ENCODE assay signal across 8 cellular contexts in genomic region chr3:4741404-4742307, GRCh38.
DNase-seq lines count a peak whose midpoint lies in the region; TF ChIP-seq lines count a peak whose summit lies in the region.

No MANE protein-coding gene starts in this region.

- H3K36me3 ChIP-seq in mammary epithelial cell (ENCODE audit: insufficient read depth, low read length) (no peaks in the 10 kb centered on the region), thymus (ENCODE audit: control insufficient read depth, insufficient read depth) (peaks cover 22% of the 10 kb centered on the region)

- H3K27me3 ChIP-seq in mammary epithelial cell (ENCODE audit: insufficient read depth, low read length) = no peaks in the 10 kb centered on the region
- no peaks in the 10 kb centered on the region for H3K27me3 ChIP-seq in thymus (ENCODE audit: control insufficient read depth, insufficient read depth)

- peak overlapping the region; percentile 18 for H2AFZ ChIP-seq in mammary epithelial cell (ENCODE audit: low read depth, low read length)

- H3K79me2 ChIP-seq in mammary epithelial cell (ENCODE audit: insufficient read depth, low read length) = no peaks in the 10 kb centered on the region

- CTCF ChIA-PET in mammary epithelial cell (lab: Charles Lee; ENCODE audit: low non-redundant PET) = no interaction called here

- dilution Hi-C loops in mammary epithelial cell (cut with HindIII; ENCODE audit: low sequenced_read_pairs) = no loop called here

- H4K20me1 ChIP-seq in mammary epithelial cell (ENCODE audit: insufficient read depth, low read length) = no peaks in the 10 kb centered on the region

- no peak for TF ChIP-seq POLR2A in lower leg skin (IDR thresholded peaks at IDR 0.05)

- in situ Hi-C loops in mammary epithelial cell (cut with MboI; ENCODE audit: low sequenced_read_pairs in 2 of 2) = no loop called here

- H3K4me1 ChIP-seq in mammary epithelial cell (ENCODE audit: insufficient read depth, low read length) (peaks cover 43% of the 10 kb centered on the region), thymus (ENCODE audit: control insufficient read depth, insufficient read depth, low read length) (peaks cover 6% of the 10 kb centered on the region)

- peak; percentile 98 for DNase-seq in GF-D8 (lab: John Stamatoyannopoulos, UW)
- peak; percentile 98 for DNase-seq in mammary epithelial cell
- DNase-seq in lower leg skin (ENCODE audit: low spot score in 2 of 2) = peak; percentile 85 to 87
- DNase-seq in HuH-7 (ENCODE audit: low spot score) = no peak
- DNase-seq in GM20000 (ENCODE audit: low spot score) = no peak
- no peak for DNase-seq in GM10266 (ENCODE audit: extremely low spot score)

- H3K4me3 ChIP-seq in mammary epithelial cell (replicated peaks in 1 of 3; ENCODE audit: insufficient read depth in 1 of 3, low read depth in 2 of 3, low read length in 3 of 3) (no peak overlapping the region), lower leg skin (ENCODE audit: low read depth, poor library complexity, severe bottlenecking) (no peak overlapping the region), thymus (ENCODE audit: low read length) (no peak overlapping the region)

- H3K9ac ChIP-seq in mammary epithelial cell (ENCODE audit: insufficient read depth, low read length) = no peak overlapping the region

- WGBS in mammary epithelial cell (ENCODE audit: low coverage, missing lambda C conversion rate) = 17% methylated on average over 12 of the region's 14 CpGs
- 21 to 23% methylated on average over 14 of the region's 14 CpGs for WGBS in lower leg skin, 2 donors
- 79% methylated on average over 14 of the region's 14 CpGs for WGBS in thymus

- BruUV-seq in mammary epithelial cell (replicated peaks; lab: Mats Ljungman, UMichigan) = no TSS peak

- TF ChIP-seq CTCF in mammary epithelial cell (conservative IDR thresholded peaks at IDR 0.05 in 1 of 2, IDR thresholded peaks at IDR 0.05 in 1 of 2; ENCODE audit: extremely low read depth in 1 of 2, insufficient read depth in 1 of 2, low read depth in 1 of 2, low read length in 2 of 2) = no peak
- no peak for TF ChIP-seq CTCF in lower leg skin (IDR thresholded peaks at IDR 0.05)
- no peak for TF ChIP-seq CTCF in GM20000 (IDR thresholded peaks at IDR 0.05; ENCODE audit: extremely low read depth, missing control alignments)
- no peak for TF ChIP-seq CTCF in GM10266 (IDR thresholded peaks at IDR 0.05; ENCODE audit: control insufficient read depth, insufficient read depth, low read depth, missing control alignments)

- H3K4me2 ChIP-seq in mammary epithelial cell (ENCODE audit: insufficient read depth, low read depth, low read length) = peak overlapping the region; percentile 45

- H3K9me3 ChIP-seq in mammary epithelial cell (replicated peaks; ENCODE audit: insufficient read depth, low read length) = no peaks in the 10 kb centered on the region
- H3K9me3 ChIP-seq in thymus (ENCODE audit: control insufficient read depth) = no peaks in the 10 kb centered on the region

- H3K27ac ChIP-seq in mammary epithelial cell (ENCODE audit: insufficient read depth, low read depth, low read length) (peak overlapping the region; percentile 56), thymus (ENCODE audit: low read depth) (peak overlapping the region; percentile 10)

- intact Hi-C loops in mammary epithelial cell (cut with micrococcal nuclease) = no loop called here
- intact Hi-C loops in lower leg skin (cut with DNase I; ENCODE audit: low total_unique reads) = no loop called here

TF ChIP-seq in PFSK-1, 5 proteins besides CTCF, POLR2A, EP300 and RAD21:
- TF ChIP-seq SIN3A (IDR thresholded peaks at IDR 0.05; ENCODE audit: borderline replicate concordance, insufficient read depth, low read length) = 0 out of 2 replicates have a peak, but pooled peaks have one; percentile 5
- TF ChIP-seq TAF1 (IDR thresholded peaks at IDR 0.05; ENCODE audit: borderline replicate concordance, insufficient read depth, low read length) = no peak
- TF ChIP-seq, protein P1, sequence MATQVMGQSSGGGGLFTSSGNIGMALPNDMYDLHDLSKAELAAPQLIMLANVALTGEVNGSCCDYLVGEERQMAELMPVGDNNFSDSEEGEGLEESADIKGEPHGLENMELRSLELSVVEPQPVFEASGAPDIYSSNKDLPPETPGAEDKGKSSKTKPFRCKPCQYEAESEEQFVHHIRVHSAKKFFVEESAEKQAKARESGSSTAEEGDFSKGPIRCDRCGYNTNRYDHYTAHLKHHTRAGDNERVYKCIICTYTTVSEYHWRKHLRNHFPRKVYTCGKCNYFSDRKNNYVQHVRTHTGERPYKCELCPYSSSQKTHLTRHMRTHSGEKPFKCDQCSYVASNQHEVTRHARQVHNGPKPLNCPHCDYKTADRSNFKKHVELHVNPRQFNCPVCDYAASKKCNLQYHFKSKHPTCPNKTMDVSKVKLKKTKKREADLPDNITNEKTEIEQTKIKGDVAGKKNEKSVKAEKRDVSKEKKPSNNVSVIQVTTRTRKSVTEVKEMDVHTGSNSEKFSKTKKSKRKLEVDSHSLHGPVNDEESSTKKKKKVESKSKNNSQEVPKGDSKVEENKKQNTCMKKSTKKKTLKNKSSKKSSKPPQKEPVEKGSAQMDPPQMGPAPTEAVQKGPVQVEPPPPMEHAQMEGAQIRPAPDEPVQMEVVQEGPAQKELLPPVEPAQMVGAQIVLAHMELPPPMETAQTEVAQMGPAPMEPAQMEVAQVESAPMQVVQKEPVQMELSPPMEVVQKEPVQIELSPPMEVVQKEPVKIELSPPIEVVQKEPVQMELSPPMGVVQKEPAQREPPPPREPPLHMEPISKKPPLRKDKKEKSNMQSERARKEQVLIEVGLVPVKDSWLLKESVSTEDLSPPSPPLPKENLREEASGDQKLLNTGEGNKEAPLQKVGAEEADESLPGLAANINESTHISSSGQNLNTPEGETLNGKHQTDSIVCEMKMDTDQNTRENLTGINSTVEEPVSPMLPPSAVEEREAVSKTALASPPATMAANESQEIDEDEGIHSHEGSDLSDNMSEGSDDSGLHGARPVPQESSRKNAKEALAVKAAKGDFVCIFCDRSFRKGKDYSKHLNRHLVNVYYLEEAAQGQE (IDR thresholded peaks at IDR 0.05; ENCODE audit: insufficient read depth in 1 of 2, low read depth in 2 of 2, low read length in 2 of 2) = peak in 1 of 2 experiments; percentile 41; a peak in 1 of 4 replicates

Comparison
In these comparisons a context has a peak if more than half of its experiments do, and no peak if none do; other contexts are left out.
1. DNase-seq: peak in GF-D8 (single experiment), mammary epithelial cell (single experiment) and lower leg skin (2 of 2); none in HuH-7 (single experiment), GM20000 (single experiment) and GM10266 (single experiment).